In the genomic region with DNA sequence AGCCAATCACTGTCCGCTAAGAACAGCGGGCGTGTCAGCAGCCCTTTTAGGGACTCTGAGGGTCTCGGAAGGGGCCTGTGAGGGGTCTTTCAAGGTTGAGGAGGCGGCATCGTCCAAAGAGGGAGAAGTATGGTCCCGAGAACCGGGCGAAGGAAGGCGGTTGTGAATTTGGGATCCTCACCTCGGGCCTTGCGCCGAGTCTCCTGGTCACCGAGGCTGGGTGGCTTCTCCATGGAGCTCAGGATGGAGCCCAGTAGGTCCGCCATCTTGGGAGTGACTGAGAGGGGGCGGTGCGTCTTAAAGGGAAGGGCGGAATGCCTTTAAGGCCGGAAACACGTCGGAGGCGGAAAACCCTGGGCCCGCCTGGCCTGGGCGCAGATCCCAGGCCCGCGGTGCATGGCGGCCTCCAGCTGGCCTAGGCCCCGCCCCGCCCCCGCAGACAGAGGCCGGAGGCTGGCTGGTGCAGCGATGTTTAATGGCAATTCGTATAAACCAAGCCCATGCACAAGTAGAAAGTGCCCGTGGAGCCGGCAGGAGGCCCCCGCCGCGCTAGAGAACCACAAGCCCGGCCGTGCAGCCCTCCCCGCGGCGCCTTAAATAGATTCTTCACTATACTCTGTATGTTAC, we compare ENCODE assay signal across 8 cellular contexts. TPM values are rescaled to one million over a fixed set of nuclear protein-coding genes. Genes with fewer than 3 reads are reported as not detected.
DNase-seq lines count a peak whose midpoint lies in the region; ATAC-seq and TF ChIP-seq lines count a peak whose summit lies in the region.

A gene with protein sequence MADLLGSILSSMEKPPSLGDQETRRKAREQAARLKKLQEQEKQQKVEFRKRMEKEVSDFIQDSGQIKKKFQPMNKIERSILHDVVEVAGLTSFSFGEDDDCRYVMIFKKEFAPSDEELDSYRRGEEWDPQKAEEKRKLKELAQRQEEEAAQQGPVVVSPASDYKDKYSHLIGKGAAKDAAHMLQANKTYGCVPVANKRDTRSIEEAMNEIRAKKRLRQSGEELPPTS (minus strand): TSS at position 279 of the 627 bp plus-strand sequence. CDS start 13 bp downstream, at position 266.

- peak; percentile 94 to 99 (median 97) for DNase-seq in CD4-positive, alpha-beta memory T cell
- DNase-seq in HK-2 (ENCODE audit: unreplicated experiment) (peak; percentile 96), NCI-H82 treated with DMSO at 0.1 percent for 48 hours (lab: John Stamatoyannopoulos, UW; ENCODE audit: unreplicated experiment) (peak; percentile 95), ecto neural progenitor cell (ENCODE audit: low spot score) (peak; percentile 99), lung (ENCODE audit: low spot score) (peak; percentile 95)
- DNase-seq in activated CD8-positive, alpha-beta T cell treated with anti-CD3 and anti-CD28 coated beads for 36 hours, result peak; percentile 95
- DNase-seq in stimulated activated CD4-positive, alpha-beta T cell treated with anti-CD3 and anti-CD28 coated beads, TNF-alpha, amount 100 ng/mL, for 24 hours (ENCODE audit: low read depth in 3 of 3), result peak; percentile 85 to 92 (median 89)

- peak within 1 kb of the TSS in 3 of 7 donors; percentile 77 to 85 (median 81) for H3K27ac Mint-ChIP-seq in CD4-positive, alpha-beta memory T cell
- H3K27ac Mint-ChIP-seq in activated CD8-positive, alpha-beta T cell treated with anti-CD3 and anti-CD28 coated beads for 36 hours, result no peak within 1 kb of the TSS

- H3K27me3 ChIP-seq in CD4-positive, alpha-beta memory T cell (ENCODE audit: insufficient read depth, low read length), result no peaks in the 10 kb centered on the region
- no peaks in the 10 kb centered on the region for H3K27me3 ChIP-seq in lung (ENCODE audit: control insufficient read depth, insufficient read depth)

- no peaks in the 10 kb centered on the region for H3K27me3 Mint-ChIP-seq in CD4-positive, alpha-beta memory T cell
- H3K27me3 Mint-ChIP-seq in activated CD8-positive, alpha-beta T cell treated with anti-CD3 and anti-CD28 coated beads for 36 hours, result no peaks in the 10 kb centered on the region

- H3K4me1 ChIP-seq in CD4-positive, alpha-beta memory T cell (ENCODE audit: insufficient read depth, low read length), result peaks cover 28% of the 10 kb centered on the region
- H3K4me1 ChIP-seq in lung (ENCODE audit: control insufficient read depth in 2 of 2, insufficient read depth in 2 of 2, low read length in 2 of 2), result peaks cover 7 to 18% of the 10 kb centered on the region in 2 donors

- TF ChIP-seq CTCF in activated CD8-positive, alpha-beta T cell treated with anti-CD3 and anti-CD28 coated beads for 36 hours (IDR thresholded peaks at IDR 0.05), result no peak
- TF ChIP-seq CTCF in lung (IDR thresholded peaks at IDR 0.05; ENCODE audit: control extremely low read depth, extremely low read depth), result no peak

- POLR2A ChIA-PET in CD4-positive, alpha-beta memory T cell (lab: Charles Lee; ENCODE audit: partially characterized antibody), result interaction anchor here (0.6 to 27.9 kb wide), 37 partner anchors 11 to 824 kb away, joined by 3 to 973 read pairs (median 5); a partner anchor contains a TSS
- POLR2A ChIA-PET in activated CD8-positive, alpha-beta T cell treated with anti-CD3 and anti-CD28 coated beads for 36 hours (lab: Charles Lee), result interaction anchor here (1.0 to 15.1 kb wide), 14 partner anchors 10 to 792 kb away, joined by 3 to 627 read pairs (median 4); a partner anchor contains a TSS

- H3K36me3 ChIP-seq in CD4-positive, alpha-beta memory T cell (ENCODE audit: insufficient read depth, low read length), result peaks cover 6% of the 10 kb centered on the region
- peaks cover 4 to 24% of the 10 kb centered on the region in 2 donors for H3K36me3 ChIP-seq in lung (ENCODE audit: control insufficient read depth in 2 of 2, insufficient read depth in 2 of 2, low read length in 2 of 2)

- peak within 1 kb of the TSS; percentile 64 to 95 for H3K4me3 ChIP-seq in CD4-positive, alpha-beta memory T cell (ENCODE audit: low read length in 2 of 2)
- H3K4me3 ChIP-seq in lung, result peak within 1 kb of the TSS; percentile 79

- peaks cover 24% of the 10 kb centered on the region in 2 donors for H3K36me3 Mint-ChIP-seq in CD4-positive, alpha-beta memory T cell
- H3K36me3 Mint-ChIP-seq in activated CD8-positive, alpha-beta T cell treated with anti-CD3 and anti-CD28 coated beads for 36 hours (ENCODE audit: low read depth), result peaks cover 27% of the 10 kb centered on the region

- CTCF ChIA-PET in CD4-positive, alpha-beta memory T cell (lab: Charles Lee; ENCODE audit: partially characterized antibody), result interaction anchor here (0.7 to 3.6 kb wide), 18 partner anchors 11 to 178 kb away, joined by 3 to 29 read pairs (median 9); a partner anchor contains a TSS
- CTCF ChIA-PET in activated CD8-positive, alpha-beta T cell treated with anti-CD3 and anti-CD28 coated beads for 36 hours (lab: Charles Lee), result interaction anchor here (0.6 to 2.3 kb wide), 14 partner anchors 11 to 181 kb away, joined by 3 to 11 read pairs (median 5); a partner anchor contains a TSS

- 1% methylated on average over 37 to 43 of the region's 43 CpGs for WGBS in lung, 2 donors

- H3K4me3 Mint-ChIP-seq in CD4-positive, alpha-beta memory T cell, result peak within 1 kb of the TSS in 1 of 8 donors; percentile 56
- H3K4me3 Mint-ChIP-seq in activated CD8-positive, alpha-beta T cell treated with anti-CD3 and anti-CD28 coated beads for 36 hours, result no peak within 1 kb of the TSS

- no peaks in the 10 kb centered on the region for H3K9me3 ChIP-seq in CD4-positive, alpha-beta memory T cell (ENCODE audit: control insufficient read depth in 1 of 2, low read length in 2 of 2)
- H3K9me3 ChIP-seq in lung (ENCODE audit: control insufficient read depth in 2 of 2, insufficient read depth in 1 of 2, low read length in 1 of 2), result no peaks in the 10 kb centered on the region

- peak within 1 kb of the TSS; percentile 81 for H3K27ac ChIP-seq in CD4-positive, alpha-beta memory T cell (ENCODE audit: low read depth, low read length)
- H3K27ac ChIP-seq in lung (ENCODE audit: low read depth in 1 of 2, low read length in 1 of 2), result peak within 1 kb of the TSS; percentile 94 to 95

- intact Hi-C loops in CD4-positive, alpha-beta memory T cell (cut with micrococcal nuclease), result loop anchor here (1.0 to 5.0 kb wide), 10 partner anchors 13 to 257 kb away; a partner anchor contains a TSS
- intact Hi-C loops in activated CD8-positive, alpha-beta T cell treated with anti-CD3 and anti-CD28 coated beads for 36 hours (cut with micrococcal nuclease), result loop anchor here (2.0 kb wide), 1 partner anchor 23 kb away; no protein-coding TSS in a partner anchor

- H3K4me1 Mint-ChIP-seq in CD4-positive, alpha-beta memory T cell, result peaks cover 16 to 27% (median 24%) of the 10 kb centered on the region in 4 donors
- H3K4me1 Mint-ChIP-seq in activated CD8-positive, alpha-beta T cell treated with anti-CD3 and anti-CD28 coated beads for 36 hours (ENCODE audit: low read depth), result peaks cover 35% of the 10 kb centered on the region

- H3K9me3 Mint-ChIP-seq in CD4-positive, alpha-beta memory T cell, result no peaks in the 10 kb centered on the region
- peaks cover 2% of the 10 kb centered on the region for H3K9me3 Mint-ChIP-seq in activated CD8-positive, alpha-beta T cell treated with anti-CD3 and anti-CD28 coated beads for 36 hours

- ATAC-seq in GM19455 (IDR thresholded peaks at IDR 0.05; ENCODE audit: unreplicated experiment) (peak; percentile 52), lung (ENCODE audit: insufficient read depth, low FRiP score) (peak; percentile 76)
- ATAC-seq in activated CD8-positive, alpha-beta T cell treated with anti-CD3 and anti-CD28 coated beads for 36 hours, result peak; percentile 63

RNA-seq across cellular contexts. Expression of the gene that starts here (rescaled TPM):
- 10 to 100 TPM; 36.7 to 38.4 TPM for total RNA-seq in CD4-positive, alpha-beta memory T cell
- polyA plus RNA-seq in CD4-positive, alpha-beta memory T cell, result 100 to 1,000 TPM in 1 of 2 donors, 10 to 100 TPM in 1; 94.1 to 133 TPM
- 10 to 100 TPM; 62.7 to 62.9 TPM for total RNA-seq in activated CD8-positive, alpha-beta T cell treated with anti-CD3 and anti-CD28 coated beads for 36 hours
- total RNA-seq in lung, result 10 to 100 TPM; 63.8 to 75.4 TPM
- polyA plus RNA-seq in lung, result 100 to 1,000 TPM in 1 of 2 donors, 10 to 100 TPM in 1; 76.2 to 101 TPM

Comparison
In these comparisons a context has a peak if more than half of its experiments do, and no peak if none do; other contexts are left out.
1. Peak in every context shown above with its lines: DNase-seq, ATAC-seq, H3K4me3 ChIP-seq and H3K27ac ChIP-seq.